1 cellular context compared by ENCODE assay signal in genomic region chr16:58418601-58419000, GRCh38.
A peak's percentile ranks its signal among the peaks of the same experiment; 100 is the strongest.
TF ChIP-seq lines count a peak whose summit lies in the region.

No MANE protein-coding gene starts in this region.

TF ChIP-seq in K562, 482 proteins besides CTCF, POLR2A, EP300 and RAD21 (continued from another document):
- TF ChIP-seq ZNF592 (IDR thresholded peaks at IDR 0.05) (no peak), JUND (IDR thresholded peaks at IDR 0.05; ENCODE audit: borderline replicate concordance, low read depth, low read length) (peak; percentile 39), JUND (tag; IDR thresholded peaks at IDR 0.05; ENCODE audit: borderline replicate concordance, low read depth, low read length) (peak; percentile 40; the same call in 1 of the 3 replicates), ESRRA (IDR thresholded peaks at IDR 0.05; ENCODE audit: borderline replicate concordance, low read depth) (no peak), DPF2 (IDR thresholded peaks at IDR 0.05) (0 out of 2 replicates have a peak, but pooled peaks have one; percentile 15), KAT2B (IDR thresholded peaks at IDR 0.05; ENCODE audit: low read depth, low read length) (no peak)
- TF ChIP-seq, protein P1, sequence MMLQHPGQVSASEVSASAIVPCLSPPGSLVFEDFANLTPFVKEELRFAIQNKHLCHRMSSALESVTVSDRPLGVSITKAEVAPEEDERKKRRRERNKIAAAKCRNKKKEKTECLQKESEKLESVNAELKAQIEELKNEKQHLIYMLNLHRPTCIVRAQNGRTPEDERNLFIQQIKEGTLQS (IDR thresholded peaks at IDR 0.05) = peak; percentile 59; the same call in 1 of the 2 replicates
- TF ChIP-seq, protein P1 (CRISPR knock-in tag; conservative IDR thresholded peaks at IDR 0.05) = no peak
TF ChIP-seq in K562: peak in this region for 8.
